Comparison of ENCODE assay signal across 20 cellular contexts in genomic region chr14:54535126-54535525, GRCh38. TPM values are rescaled to one million over a fixed set of nuclear protein-coding genes. Genes with fewer than 3 reads are reported as not detected.
DNase-seq lines count a peak whose midpoint lies in the region; ATAC-seq and TF ChIP-seq lines count a peak whose summit lies in the region.
"Had no signal": no experiment of that assay in that cellular context is flagged by ENCODE, and none has a peak within 500 bp of the region (broad histone marks: within the 10 kb centered on the region; RNA-seq: fewer than 3 reads in every experiment).

No MANE protein-coding gene starts in this region.

- peaks cover 4% of the 10 kb centered on the region; the same call in 2 of the 3 replicates for H3K36me3 Mint-ChIP-seq in GM23338 (ENCODE audit: low read depth)

- no peak for ATAC-seq in GM23338
- ATAC-seq in body of pancreas: no peak
- no peak for ATAC-seq in stimulated activated naive CD8-positive, alpha-beta T cell treated with anti-CD3 and anti-CD28 coated beads, Interleukin-15, Interleukin-2, amounts not matched to agents 100 U/mL and 50 U/mL, for 24 hours

- H3K4me3 ChIP-seq in GM23338 (no peak overlapping the region), fibroblast of lung (replicated peaks in 1 of 4; ENCODE audit: control extremely low read depth in 1 of 4, insufficient read depth in 1 of 4, low read depth in 3 of 4, low read length in 4 of 4) (no peak overlapping the region), body of pancreas (no peak overlapping the region)
- H3K4me3 ChIP-seq: BLaER1, PC-9 had no signal

- H3K79me2 ChIP-seq in GM23338 (replicated peaks; ENCODE audit: insufficient read depth) (no peaks in the 10 kb centered on the region), fibroblast of lung (ENCODE audit: control insufficient read depth, insufficient read depth, low read length) (no peaks in the 10 kb centered on the region)

- peak overlapping the region; percentile 72 for H3K27ac ChIP-seq in 22Rv1
- peak overlapping the region; percentile 65; the same call in 1 of the 2 replicates for H3K27ac ChIP-seq in GM23338 (ENCODE audit: low read depth)
- H3K27ac ChIP-seq in VCaP: peak overlapping the region; percentile 94
- H3K27ac ChIP-seq in fibroblast of lung (ENCODE audit: insufficient read depth, low read length): no peak overlapping the region
- no peak overlapping the region for H3K27ac ChIP-seq in body of pancreas
- H3K27ac ChIP-seq: BLaER1, HL-60, PC-9 had no signal

- no peak overlapping the region for H3K4me3 Mint-ChIP-seq in GM23338
- H3K4me3 Mint-ChIP-seq: CD4-positive, alpha-beta memory T cell; IgD-negative memory B cell had no signal

- no peak for TF ChIP-seq POLR2A in body of pancreas (IDR thresholded peaks at IDR 0.05)

- H3K9me3 ChIP-seq in fibroblast of lung (ENCODE audit: control insufficient read depth, insufficient read depth, low read depth, low read length) (no peaks in the 10 kb centered on the region), body of pancreas (no peaks in the 10 kb centered on the region)
- H3K9me3 ChIP-seq: BLaER1 had no signal

- intact Hi-C loops in body of pancreas (cut with DNase I): no loop called here

- H3K27ac Mint-ChIP-seq in GM23338: peak overlapping the region; percentile 78
- H3K27ac Mint-ChIP-seq: IgD-negative memory B cell had no signal

- no peaks in the 10 kb centered on the region for H3F3A ChIP-seq in GM23338 (replicated peaks; ENCODE audit: low read depth)

- H2AFZ ChIP-seq in GM23338 (no peak overlapping the region), fibroblast of lung (ENCODE audit: low read length) (no peak overlapping the region)
- H2AFZ ChIP-seq: PC-9 had no signal

- no peaks in the 10 kb centered on the region for H3K9me2 ChIP-seq in GM23338 (ENCODE audit: insufficient read depth)

- H3K4me2 ChIP-seq in GM23338 (peak overlapping the region; percentile 53), fibroblast of lung (ENCODE audit: extremely low read depth, insufficient read depth, low read length) (no peak overlapping the region)
- H3K4me2 ChIP-seq: BLaER1, PC-9 had no signal

- H3K27me3 ChIP-seq in GM23338 (ENCODE audit: insufficient read depth) (no peaks in the 10 kb centered on the region), fibroblast of lung (ENCODE audit: control insufficient read depth, insufficient read depth, low read length) (no peaks in the 10 kb centered on the region), body of pancreas (no peaks in the 10 kb centered on the region)
- H3K27me3 ChIP-seq: BLaER1 had no signal

- H4K20me1 ChIP-seq in GM23338 (replicated peaks; ENCODE audit: insufficient read depth): no peaks in the 10 kb centered on the region
- no peaks in the 10 kb centered on the region for H4K20me1 ChIP-seq in fibroblast of lung (ENCODE audit: control insufficient read depth, extremely low read depth, insufficient read depth, low read length)
- H4K20me1 ChIP-seq: BLaER1 had no signal

- TF ChIP-seq CTCF in 22Rv1 (IDR thresholded peaks at IDR 0.05): no peak
- no peak for TF ChIP-seq CTCF in GM23338 (conservative IDR thresholded peaks at IDR 0.05; ENCODE audit: low read depth in 2 of 2)
- TF ChIP-seq CTCF in VCaP (conservative IDR thresholded peaks at IDR 0.05): no peak
- TF ChIP-seq CTCF in fibroblast of lung (conservative IDR thresholded peaks at IDR 0.05 in 1 of 2, IDR thresholded peaks at IDR 0.05 in 1 of 2; ENCODE audit: low read depth in 1 of 2, low read length in 2 of 2): no peak
- no peak for TF ChIP-seq CTCF in body of pancreas (IDR thresholded peaks at IDR 0.05)

- WGBS in body of pancreas, 2 donors: 90 to 100% methylated on average over 1 of the region's 1 CpG

- peaks cover 22% of the 10 kb centered on the region for H3K4me1 Mint-ChIP-seq in GM23338

- DNase-seq in GM23338 (ENCODE audit: low spot score) (no peak), fibroblast of lung (ENCODE audit: low read depth in 2 of 2) (peak; percentile 8 to 10), body of pancreas (no peak)
- DNase-seq in stimulated activated naive CD8-positive, alpha-beta T cell treated with anti-CD3 and anti-CD28 coated beads, Interleukin-15, Interleukin-2, amounts not matched to agents 100 U/mL and 50 U/mL, for 24 hours: no peak
- DNase-seq in stimulated activated CD4-positive, alpha-beta T cell treated with anti-CD3 and anti-CD28 coated beads, Interleukin-12 subunit alpha, Interleukin-12 subunit beta, amount 100 ng/mL, for 4 hours: no peak
- DNase-seq in activated CD8-positive, alpha-beta memory T cell treated with anti-CD3 and anti-CD28 coated beads for 24 hours: no peak
- DNase-seq: Calu3; CD4-positive, alpha-beta memory T cell; Karpas-422; NCI-H1417 treated with DMSO at 0.1 percent for 48 hours; NCI-H187 treated with DMSO at 0.1 percent for 48 hours; NCI-H2227 treated with DMSO at 0.1 percent for 48 hours; NCI-H510A treated with DMSO at 0.1 percent for 48 hours; NCI-H774; PC-9 had no signal

- H3K9ac ChIP-seq in fibroblast of lung (ENCODE audit: insufficient read depth, low read length): no peak overlapping the region
- H3K9ac ChIP-seq: BLaER1 had no signal

- H3K4me1 ChIP-seq in GM23338 (ENCODE audit: insufficient read depth): peaks cover 22% of the 10 kb centered on the region
- no peaks in the 10 kb centered on the region for H3K4me1 ChIP-seq in fibroblast of lung (ENCODE audit: control insufficient read depth, extremely low read depth, insufficient read depth, low read length)
- peaks cover 17% of the 10 kb centered on the region for H3K4me1 ChIP-seq in body of pancreas
- H3K4me1 ChIP-seq: BLaER1 had no signal

- no peaks in the 10 kb centered on the region for H3K9me3 Mint-ChIP-seq in GM23338
- H3K9me3 Mint-ChIP-seq: CD4-positive, alpha-beta memory T cell; IgD-negative memory B cell had no signal

- no peaks in the 10 kb centered on the region for H3K27me3 Mint-ChIP-seq in GM23338 (ENCODE audit: insufficient read depth, low read depth, poor library complexity)
- H3K27me3 Mint-ChIP-seq: CD4-positive, alpha-beta memory T cell; IgD-negative memory B cell had no signal

- H3K36me3 ChIP-seq in GM23338 (ENCODE audit: insufficient read depth) (peaks cover 8% of the 10 kb centered on the region; the same call in 1 of the 2 replicates), fibroblast of lung (ENCODE audit: control insufficient read depth, insufficient read depth, low read length) (peaks cover 1% of the 10 kb centered on the region), body of pancreas (replicated peaks in 1 of 2; ENCODE audit: insufficient read depth in 1 of 2, low read depth in 2 of 2) (no peaks in the 10 kb centered on the region)

TF ChIP-seq in GM23338, 12 proteins besides CTCF, POLR2A, EP300 and RAD21:
- no peak for TF ChIP-seq ZNF114 (CRISPR knock-in tag; IDR thresholded peaks at IDR 0.05)
- no peak for TF ChIP-seq JUNB (IDR thresholded peaks at IDR 0.05; ENCODE audit: unreplicated experiment)

RNA-seq across cellular contexts. Expression of gene CGRRF1, which starts 25.4 kb away (rescaled TPM):
- 18.8 and 20.7 TPM in 2 replicates for total RNA-seq in GM23338 (2014; rRNA removed; shearing (Covaris generic))
- polyA plus RNA-seq in GM23338 (2016; fragmentation: Nextera tagmentation; extraction: Ambion mirVana): 23.0 and 28.3 TPM in 2 replicates
- total RNA-seq in fibroblast of lung: 18.2 and 23.0 TPM in 2 replicates
- polyA plus RNA-seq in fibroblast of lung: 11.7 and 15.8 TPM in 2 replicates
- polyA plus RNA-seq in fibroblast of lung (2012): 16.4 and 18.5 TPM in 2 replicates
- 0.74 and 1.3 TPM in 2 replicates for polyA minus RNA-seq in fibroblast of lung (ENCODE audit: low replicate concordance)
- 10 to 100 TPM in 1 of 2 donors, 1 to 10 TPM in 1; 6.3 to 11.4 TPM for total RNA-seq in body of pancreas

RNA-seq across cellular contexts. Expression of gene SAMD4A, which starts 31.8 kb away (rescaled TPM):
- 5.2 and 6.9 TPM in 2 replicates for total RNA-seq in GM23338 (2014; rRNA removed; shearing (Covaris generic))
- polyA plus RNA-seq in GM23338 (2016; fragmentation: Nextera tagmentation; extraction: Ambion mirVana) (1.1 and 1.6 TPM in 2 replicates), fibroblast of lung (9.3 and 12.2 TPM in 2 replicates)
- total RNA-seq in fibroblast of lung (25.9 and 39.8 TPM in 2 replicates), body of pancreas (10 to 100 TPM; 11.2 to 15.3 TPM)
- polyA plus RNA-seq in fibroblast of lung (2012): 25.1 and 29.4 TPM in 2 replicates
- 52.1 and 114 TPM in 2 replicates for polyA minus RNA-seq in fibroblast of lung (ENCODE audit: low replicate concordance)

RNA-seq across cellular contexts. Expression of gene GMFB, which starts 46.3 kb away (rescaled TPM):
- total RNA-seq in GM23338 (2014; rRNA removed; shearing (Covaris generic)): 88.3 and 94.3 TPM in 2 replicates
- polyA plus RNA-seq in GM23338 (2016; fragmentation: Nextera tagmentation; extraction: Ambion mirVana) (44.4 and 56.5 TPM in 2 replicates), fibroblast of lung (58.5 and 69.2 TPM in 2 replicates)
- total RNA-seq in fibroblast of lung (85.3 and 85.5 TPM in 2 replicates), body of pancreas (10 to 100 TPM; 24.7 to 26.5 TPM)
- 52.4 and 70.2 TPM in 2 replicates for polyA plus RNA-seq in fibroblast of lung (2012)
- 2.1 and 3.3 TPM in 2 replicates for polyA minus RNA-seq in fibroblast of lung (ENCODE audit: low replicate concordance)

Comparison
In these comparisons a context has a peak if more than half of its experiments do, and no peak if none do; other contexts are left out.
1. H3K27ac ChIP-seq: peak in 22Rv1 (single experiment), GM23338 (single experiment) and VCaP (single experiment); none in fibroblast of lung (single experiment) and body of pancreas (0 of 4).
2. DNase-seq: peak in fibroblast of lung (2 of 2); none in GM23338 (single experiment), body of pancreas (0 of 4), stimulated activated naive CD8-positive, alpha-beta T cell treated with anti-CD3 and anti-CD28 coated beads, Interleukin-15, Interleukin-2, amounts not matched to agents 100 U/mL and 50 U/mL, for 24 hours (single experiment), stimulated activated CD4-positive, alpha-beta T cell treated with anti-CD3 and anti-CD28 coated beads, Interleukin-12 subunit alpha, Interleukin-12 subunit beta, amount 100 ng/mL, for 4 hours (single experiment) and activated CD8-positive, alpha-beta memory T cell treated with anti-CD3 and anti-CD28 coated beads for 24 hours (single experiment).